In genomic region chr12:57093412-57094193, GRCh38 we compare ENCODE assay signal across 8 cellular contexts. TPM values are rescaled to one million over a fixed set of nuclear protein-coding genes. Genes with fewer than 3 reads are reported as not detected.
DNase-seq lines count a peak whose midpoint lies in the region; ATAC-seq and TF ChIP-seq lines count a peak whose summit lies in the region.

No MANE protein-coding gene starts in this region.

- peak; percentile 35 for TF ChIP-seq POLR2A in GM19193 (IDR thresholded peaks at IDR 0.05; ENCODE audit: extremely low read depth, insufficient read depth, insufficient read length)

- peaks cover 7% of the 10 kb centered on the region for H3K4me1 ChIP-seq in Panc1 (ENCODE audit: control insufficient read depth, insufficient read depth, low read length)
- H3K4me1 ChIP-seq in psoas muscle = peaks cover 24% of the 10 kb centered on the region

- peaks cover 71% of the 10 kb centered on the region for H3K4me1 Mint-ChIP-seq in activated naive CD4-positive, alpha-beta T cell treated with anti-CD3 and anti-CD28 coated beads, Interleukin-2, amount 50 U/mL, for 24 hours

- H3K4me3 ChIP-seq in Panc1 (ENCODE audit: low read depth in 2 of 2, low read length in 2 of 2) = no peak overlapping the region
- peak overlapping the region; percentile 11 for H3K4me3 ChIP-seq in psoas muscle

- H3K27ac Mint-ChIP-seq in activated naive CD4-positive, alpha-beta T cell treated with anti-CD3 and anti-CD28 coated beads, Interleukin-2, amount 50 U/mL, for 24 hours = peak overlapping the region; percentile 70

- no peaks in the 10 kb centered on the region for H3K9me3 Mint-ChIP-seq in activated naive CD4-positive, alpha-beta T cell treated with anti-CD3 and anti-CD28 coated beads, Interleukin-2, amount 50 U/mL, for 24 hours

- 58 to 67% (median 62%) methylated on average over 24 of the region's 24 CpGs for WGBS in psoas muscle, 3 donors

- DNase-seq in ACHN (peak; percentile 67), Panc1 (ENCODE audit: low read depth, low spot score) (no peak), Right ventricle myocardium inferior (ENCODE audit: missing footprints) (peak; percentile 81), psoas muscle (peak; percentile 78 to 82), NCI-H2196 treated with DMSO at 0.1 percent for 48 hours (lab: John Stamatoyannopoulos, UW; ENCODE audit: unreplicated experiment) (no peak), DMS153 (lab: John Stamatoyannopoulos, UW) (no peak)

- H3K27me3 Mint-ChIP-seq in activated naive CD4-positive, alpha-beta T cell treated with anti-CD3 and anti-CD28 coated beads, Interleukin-2, amount 50 U/mL, for 24 hours = no peaks in the 10 kb centered on the region

- intact Hi-C loops in Panc1 (cut with micrococcal nuclease; ENCODE audit: unreplicated experiment) = no loop called here
- intact Hi-C loops in Right ventricle myocardium inferior (cut with DNase I) = no loop called here
- intact Hi-C loops in psoas muscle (cut with DNase I) = no loop called here

- H3K4me3 Mint-ChIP-seq in activated naive CD4-positive, alpha-beta T cell treated with anti-CD3 and anti-CD28 coated beads, Interleukin-2, amount 50 U/mL, for 24 hours = peak overlapping the region; percentile 67

- ATAC-seq in Panc1 = no peak
- ATAC-seq in Right ventricle myocardium inferior = peak; percentile 63
- peak; percentile 31 to 43 (median 36) for ATAC-seq in psoas muscle

- POLR2A ChIA-PET in Panc1 (lab: Charles Lee) = no interaction called here

- CTCF ChIA-PET in Panc1 (lab: Charles Lee) = interaction anchor here (0.6 to 1.2 kb wide), 3 partner anchors 9 to 19 kb away, joined by 4 to 7 read pairs (median 4); partner anchors contain the start of gene NEMP1

- H3K27ac ChIP-seq in Panc1 (ENCODE audit: low read length) (0 out of 2 replicates have a peak overlapping the region, but pooled peaks have one; percentile 29), psoas muscle (peak overlapping the region; percentile 4)

- peaks cover 15% of the 10 kb centered on the region for H3K36me3 Mint-ChIP-seq in activated naive CD4-positive, alpha-beta T cell treated with anti-CD3 and anti-CD28 coated beads, Interleukin-2, amount 50 U/mL, for 24 hours

- peaks cover 5% of the 10 kb centered on the region; the same call in 1 of the 2 replicates for H3K36me3 ChIP-seq in Panc1 (ENCODE audit: control insufficient read depth, insufficient read depth, low read length)
- peaks cover 7 to 43% of the 10 kb centered on the region in 2 donors for H3K36me3 ChIP-seq in psoas muscle (ENCODE audit: insufficient read depth in 1 of 2, low read depth in 1 of 2)

- H3K9me3 ChIP-seq in Panc1 (ENCODE audit: control insufficient read depth, insufficient read depth, low read depth, low read length) (no peaks in the 10 kb centered on the region), psoas muscle (no peaks in the 10 kb centered on the region)

- H3K27me3 ChIP-seq in Panc1 (ENCODE audit: control insufficient read depth, insufficient read depth, low read length) (no peaks in the 10 kb centered on the region), psoas muscle (ENCODE audit: insufficient read depth in 3 of 3, low read length in 2 of 3) (no peaks in the 10 kb centered on the region)

- TF ChIP-seq CTCF in Panc1 (IDR thresholded peaks at IDR 0.05) (peak; percentile 87), psoas muscle (IDR thresholded peaks at IDR 0.05) (peak; percentile 40)

- in situ Hi-C loops in ACHN (cut with HindIII; ENCODE audit: low pct_ligation_motif_present, low pct_unique_long_range_greater_than_20kb, low sequenced_read_pairs) = no loop called here
- in situ Hi-C loops in Panc1 (cut with HindIII; ENCODE audit: low pct_unique_long_range_greater_than_20kb, low sequenced_read_pairs) = no loop called here

- BruUV-seq in Panc1 (replicated peaks; lab: Mats Ljungman, UMichigan) = no TSS peak

RNA-seq across cellular contexts. Expression of gene NAB2, which starts 4.7 kb away (rescaled TPM):
- total RNA-seq in Panc1 (2021; ENCODE audit: unreplicated experiment) (13.9 TPM), Right ventricle myocardium inferior (9.8 TPM), psoas muscle (10 to 100 TPM in 2 of 4 donors, 1 to 10 TPM in 2; 7.1 to 28.4 (median 10.8) TPM)
- 22.8 TPM for polyA plus RNA-seq in Panc1 (2012; ENCODE audit: insufficient read length)
- polyA plus RNA-seq in psoas muscle = 100 to 1,000 TPM in 1 of 3 donors, 1 to 10 TPM in 2; 5.6 to 114 (median 8.2) TPM

RNA-seq across cellular contexts. Expression of gene NEMP1, which starts 15.0 kb away (rescaled TPM):
- total RNA-seq in Panc1 (2021; ENCODE audit: unreplicated experiment) = 46.9 TPM
- polyA plus RNA-seq in Panc1 (2012; ENCODE audit: insufficient read length) = 11.6 TPM
- total RNA-seq in Right ventricle myocardium inferior = 3.3 TPM
- total RNA-seq in psoas muscle = 1 to 10 TPM; 1.5 to 3.2 (median 2.1) TPM
- 1 to 10 TPM; 1.3 to 3.0 (median 2.7) TPM for polyA plus RNA-seq in psoas muscle

RNA-seq across cellular contexts. Expression of gene STAT6, which starts 17.6 kb away (rescaled TPM):
- total RNA-seq in Panc1 (2021; ENCODE audit: unreplicated experiment) (52.3 TPM), Right ventricle myocardium inferior (58.3 TPM), psoas muscle (10 to 100 TPM; 14.1 to 27.7 (median 18.2) TPM)
- 68.8 TPM for polyA plus RNA-seq in Panc1 (2012; ENCODE audit: insufficient read length)
- polyA plus RNA-seq in psoas muscle = 10 to 100 TPM; 10.4 to 11.6 (median 11.3) TPM

RNA-seq across cellular contexts. Expression of gene LRP1, which starts 34.7 kb away (rescaled TPM):
- total RNA-seq in Panc1 (2021; ENCODE audit: unreplicated experiment) = 9.0 TPM
- polyA plus RNA-seq in Panc1 (2012; ENCODE audit: insufficient read length) = 28.2 TPM
- 143 TPM for total RNA-seq in Right ventricle myocardium inferior
- 10 to 100 TPM; 33.1 to 50.6 (median 35.1) TPM for total RNA-seq in psoas muscle
- 10 to 100 TPM; 10.7 to 14.7 (median 14.5) TPM for polyA plus RNA-seq in psoas muscle

RNA-seq across cellular contexts. Expression of gene MYO1A, which starts 43.7 kb away (rescaled TPM):
- total RNA-seq in Panc1 (2021; ENCODE audit: unreplicated experiment) = not detected
- not detected for polyA plus RNA-seq in Panc1 (2012; ENCODE audit: insufficient read length)
- total RNA-seq in Right ventricle myocardium inferior = not detected
- 1 to 10 TPM in 1 of 4 donors, under 1 TPM in 2, not detected in 1; 0.10 to 1.3 (median 0.20) TPM for total RNA-seq in psoas muscle
- under 1 TPM; 0.04 to 0.91 (median 0.18) TPM for polyA plus RNA-seq in psoas muscle

Comparison
In these comparisons a context has a peak if more than half of its experiments do, and no peak if none do; other contexts are left out.
1. DNase-seq: peak in ACHN (single experiment), Right ventricle myocardium inferior (single experiment) and psoas muscle (2 of 2); none in Panc1 (single experiment), NCI-H2196 treated with DMSO at 0.1 percent for 48 hours (single experiment) and DMS153 (single experiment).
2. RNA of gene NEMP1, which starts 15.0 kb away (total RNA-seq): 46.9 TPM in Panc1 (single experiment); 3.3 TPM in Right ventricle myocardium inferior (single experiment) and 1.5 to 3.2 TPM in psoas muscle; every median in the first group is over 10 times any median in the second.